In the genomic region with DNA sequence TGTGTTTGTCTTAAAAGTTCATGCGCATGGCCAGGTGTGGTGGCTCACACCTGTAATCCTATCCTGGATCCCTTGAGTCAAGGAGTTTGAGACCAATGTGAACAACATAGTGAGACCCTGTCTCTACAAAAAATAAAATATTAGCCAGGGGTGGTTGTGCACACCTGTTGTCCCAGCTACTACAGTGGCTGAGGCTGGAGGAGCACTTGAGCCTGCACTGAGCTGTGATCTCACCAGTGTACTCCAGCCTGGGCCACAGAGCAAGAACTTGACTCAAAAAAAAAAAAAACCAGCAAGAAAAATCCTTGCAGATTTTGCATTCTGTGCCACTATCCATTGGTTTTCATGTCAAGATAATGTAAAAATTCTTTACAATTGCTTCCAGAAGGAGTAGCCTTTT, we compare ENCODE assay signal across 1 cellular context.
TF ChIP-seq lines count a peak whose summit lies in the region.

No MANE protein-coding gene starts in this region.

TF ChIP-seq in WTC11, 78 proteins besides CTCF, POLR2A, EP300 and RAD21 (continued from another document):
- TF ChIP-seq NFE2L1 (CRISPR knock-in tag; IDR thresholded peaks at IDR 0.05): no peak
- no peak for TF ChIP-seq JUN (CRISPR knock-in tag; IDR thresholded peaks at IDR 0.05)
- TF ChIP-seq ZNF396 (CRISPR knock-in tag; IDR thresholded peaks at IDR 0.05; ENCODE audit: borderline replicate concordance): no peak
- TF ChIP-seq GABPB1 (CRISPR knock-in tag; IDR thresholded peaks at IDR 0.05): no peak
- no peak for TF ChIP-seq PRRX2 (CRISPR knock-in tag; IDR thresholded peaks at IDR 0.05)
- no peak for TF ChIP-seq ETV6 (CRISPR knock-in tag; IDR thresholded peaks at IDR 0.05)
- TF ChIP-seq SOX15 (CRISPR knock-in tag; IDR thresholded peaks at IDR 0.05): no peak
- TF ChIP-seq NFYB (CRISPR knock-in tag; conservative IDR thresholded peaks at IDR 0.05; ENCODE audit: low read depth): no peak
- TF ChIP-seq, protein P1, sequence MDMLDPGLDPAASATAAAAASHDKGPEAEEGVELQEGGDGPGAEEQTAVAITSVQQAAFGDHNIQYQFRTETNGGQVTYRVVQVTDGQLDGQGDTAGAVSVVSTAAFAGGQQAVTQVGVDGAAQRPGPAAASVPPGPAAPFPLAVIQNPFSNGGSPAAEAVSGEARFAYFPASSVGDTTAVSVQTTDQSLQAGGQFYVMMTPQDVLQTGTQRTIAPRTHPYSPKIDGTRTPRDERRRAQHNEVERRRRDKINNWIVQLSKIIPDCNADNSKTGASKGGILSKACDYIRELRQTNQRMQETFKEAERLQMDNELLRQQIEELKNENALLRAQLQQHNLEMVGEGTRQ (CRISPR knock-in tag; IDR thresholded peaks at IDR 0.05): no peak
- TF ChIP-seq, protein P2, sequence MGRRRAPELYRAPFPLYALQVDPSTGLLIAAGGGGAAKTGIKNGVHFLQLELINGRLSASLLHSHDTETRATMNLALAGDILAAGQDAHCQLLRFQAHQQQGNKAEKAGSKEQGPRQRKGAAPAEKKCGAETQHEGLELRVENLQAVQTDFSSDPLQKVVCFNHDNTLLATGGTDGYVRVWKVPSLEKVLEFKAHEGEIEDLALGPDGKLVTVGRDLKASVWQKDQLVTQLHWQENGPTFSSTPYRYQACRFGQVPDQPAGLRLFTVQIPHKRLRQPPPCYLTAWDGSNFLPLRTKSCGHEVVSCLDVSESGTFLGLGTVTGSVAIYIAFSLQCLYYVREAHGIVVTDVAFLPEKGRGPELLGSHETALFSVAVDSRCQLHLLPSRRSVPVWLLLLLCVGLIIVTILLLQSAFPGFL (CRISPR knock-in tag; IDR thresholded peaks at IDR 0.05; ENCODE audit: borderline replicate concordance): no peak
- TF ChIP-seq ZNF416 (CRISPR knock-in tag; IDR thresholded peaks at IDR 0.05): no peak
- TF ChIP-seq, protein P3, sequence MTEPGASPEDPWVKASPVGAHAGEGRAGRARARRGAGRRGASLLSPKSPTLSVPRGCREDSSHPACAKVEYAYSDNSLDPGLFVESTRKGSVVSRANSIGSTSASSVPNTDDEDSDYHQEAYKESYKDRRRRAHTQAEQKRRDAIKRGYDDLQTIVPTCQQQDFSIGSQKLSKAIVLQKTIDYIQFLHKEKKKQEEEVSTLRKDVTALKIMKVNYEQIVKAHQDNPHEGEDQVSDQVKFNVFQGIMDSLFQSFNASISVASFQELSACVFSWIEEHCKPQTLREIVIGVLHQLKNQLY (CRISPR knock-in tag; IDR thresholded peaks at IDR 0.05): no peak
- TF ChIP-seq RORB (CRISPR knock-in tag; IDR thresholded peaks at IDR 0.05): no peak
- TF ChIP-seq, protein P4, sequence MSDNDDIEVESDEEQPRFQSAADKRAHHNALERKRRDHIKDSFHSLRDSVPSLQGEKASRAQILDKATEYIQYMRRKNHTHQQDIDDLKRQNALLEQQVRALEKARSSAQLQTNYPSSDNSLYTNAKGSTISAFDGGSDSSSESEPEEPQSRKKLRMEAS (CRISPR knock-in tag; IDR thresholded peaks at IDR 0.05): no peak
- TF ChIP-seq, protein P5, sequence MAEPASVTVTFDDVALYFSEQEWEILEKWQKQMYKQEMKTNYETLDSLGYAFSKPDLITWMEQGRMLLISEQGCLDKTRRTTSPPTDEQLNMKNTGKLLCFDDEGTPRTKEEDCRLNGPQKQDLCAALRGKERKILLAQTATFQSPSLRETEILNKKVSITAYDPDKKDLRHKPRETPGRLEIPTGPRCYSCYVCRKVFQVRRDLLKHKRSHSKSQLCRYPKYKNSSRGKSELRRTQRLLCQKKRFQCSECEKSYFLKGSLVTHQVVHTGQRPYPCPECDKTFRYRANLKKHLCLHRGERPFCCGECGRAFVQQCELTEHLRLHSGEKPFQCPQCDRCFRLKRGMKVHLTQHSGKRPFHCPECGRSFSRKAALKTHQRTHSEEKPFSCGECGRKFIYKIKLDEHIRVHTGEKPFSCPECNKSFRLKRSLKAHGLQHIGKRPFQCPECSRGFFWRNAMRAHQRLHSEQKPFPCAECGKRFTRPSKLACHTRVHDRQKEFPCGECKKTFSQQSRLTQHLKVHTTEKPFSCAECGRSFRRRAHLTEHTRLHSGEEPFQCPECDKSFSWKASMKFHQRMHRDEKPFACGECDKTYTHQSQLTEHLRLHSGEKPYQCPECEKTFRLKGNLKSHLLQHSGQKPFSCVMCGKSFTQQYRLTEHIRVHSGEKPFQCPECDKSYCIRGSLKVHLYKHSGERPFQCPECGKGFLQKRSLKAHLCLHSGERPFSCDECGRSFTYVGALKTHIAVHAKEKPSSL (CRISPR knock-in tag; conservative IDR thresholded peaks at IDR 0.05): no peak
TF ChIP-seq in WTC11: peak in this region for 0.
